30 cellular contexts compared by ENCODE assay signal in genomic region chr1:150069923-150070322, GRCh38. TPM values are rescaled to one million over a fixed set of nuclear protein-coding genes. Genes with fewer than 3 reads are reported as not detected.
DNase-seq lines count a peak whose midpoint lies in the region; ATAC-seq and TF ChIP-seq lines count a peak whose summit lies in the region.
"Had no signal": no experiment of that assay in that cellular context is flagged by ENCODE, and none has a peak within 500 bp of the region (broad histone marks: within the 10 kb centered on the region; RNA-seq: fewer than 3 reads in every experiment).

No MANE protein-coding gene starts in this region.

- no peaks in the 10 kb centered on the region for H3K27me3 Mint-ChIP-seq in T-helper 1 cell treated with Interleukin-12 subunit alpha and Interleukin-12 subunit beta and Interleukin-4 antibody, amounts not matched to agents 30 μg/mL and 1 μg/mL, for 36 hours (ENCODE audit: low read depth)
- no peaks in the 10 kb centered on the region for H3K27me3 Mint-ChIP-seq in activated naive CD8-positive, alpha-beta T cell treated with anti-CD3 and anti-CD28 coated beads for 36 hours
- H3K27me3 Mint-ChIP-seq in nephron (ENCODE audit: low read depth): no peaks in the 10 kb centered on the region
- H3K27me3 Mint-ChIP-seq in CD8-positive, alpha-beta T cell (ENCODE audit: low read depth): no peaks in the 10 kb centered on the region
- H3K27me3 Mint-ChIP-seq: activated CD4-positive, alpha-beta memory T cell treated with anti-CD3 and anti-CD28 coated beads, Interleukin-2, amount 10 ng/mL, durations not matched to agents 7 days and 5 days; effector memory CD8-positive, alpha-beta T cell had no signal

- intact Hi-C loops in CD8-positive, alpha-beta T cell (cut with DNase I, micrococcal nuclease): loop anchor here in 1 of 2 experiments (5.0 to 10.0 kb wide), 4 partner anchors 37 to 265 kb away; partner anchors contain the start of gene OTUD7B

- peaks cover 23% of the 10 kb centered on the region for H3K36me3 Mint-ChIP-seq in T-helper 1 cell treated with Interleukin-12 subunit alpha and Interleukin-12 subunit beta and Interleukin-4 antibody, amounts not matched to agents 30 μg/mL and 1 μg/mL, for 36 hours (ENCODE audit: low read depth)
- peaks cover 29% of the 10 kb centered on the region for H3K36me3 Mint-ChIP-seq in activated naive CD8-positive, alpha-beta T cell treated with anti-CD3 and anti-CD28 coated beads for 36 hours
- peaks cover 34% of the 10 kb centered on the region for H3K36me3 Mint-ChIP-seq in nephron (ENCODE audit: low read depth)
- peaks cover 38% of the 10 kb centered on the region for H3K36me3 Mint-ChIP-seq in CD8-positive, alpha-beta T cell

- H3K4me1 ChIP-seq in HEK293 (ENCODE audit: control insufficient read depth, insufficient read depth, low read length): peaks cover 6% of the 10 kb centered on the region
- H3K4me1 ChIP-seq in CD8-positive, alpha-beta T cell (ENCODE audit: insufficient read depth, low read length): peaks cover 9% of the 10 kb centered on the region

- H3K27ac Mint-ChIP-seq in T-helper 1 cell treated with Interleukin-12 subunit alpha and Interleukin-12 subunit beta and Interleukin-4 antibody, amounts not matched to agents 30 μg/mL and 1 μg/mL, for 36 hours: no peak overlapping the region
- H3K27ac Mint-ChIP-seq in activated naive CD8-positive, alpha-beta T cell treated with anti-CD3 and anti-CD28 coated beads for 36 hours: no peak overlapping the region
- H3K27ac Mint-ChIP-seq in nephron: peak overlapping the region; percentile 4 to 55 (median 54)
- no peak overlapping the region for H3K27ac Mint-ChIP-seq in CD8-positive, alpha-beta T cell
- H3K27ac Mint-ChIP-seq: activated CD4-positive, alpha-beta memory T cell treated with anti-CD3 and anti-CD28 coated beads, Interleukin-2, amount 10 ng/mL, durations not matched to agents 7 days and 5 days had no signal

- no peak overlapping the region for H3K4me3 ChIP-seq in HEK293 (ENCODE audit: low read depth, low read length)
- H3K4me3 ChIP-seq in CD8-positive, alpha-beta T cell (ENCODE audit: low read depth, low read length): no peak overlapping the region
- H3K4me3 ChIP-seq: HAP-1, SJCRH30 had no signal

- no peaks in the 10 kb centered on the region for H3K9me3 Mint-ChIP-seq in T-helper 1 cell treated with Interleukin-12 subunit alpha and Interleukin-12 subunit beta and Interleukin-4 antibody, amounts not matched to agents 30 μg/mL and 1 μg/mL, for 36 hours
- no peaks in the 10 kb centered on the region for H3K9me3 Mint-ChIP-seq in activated naive CD8-positive, alpha-beta T cell treated with anti-CD3 and anti-CD28 coated beads for 36 hours
- no peaks in the 10 kb centered on the region for H3K9me3 Mint-ChIP-seq in nephron
- no peaks in the 10 kb centered on the region for H3K9me3 Mint-ChIP-seq in CD8-positive, alpha-beta T cell
- H3K9me3 Mint-ChIP-seq: activated CD4-positive, alpha-beta memory T cell treated with anti-CD3 and anti-CD28 coated beads, Interleukin-2, amount 10 ng/mL, durations not matched to agents 7 days and 5 days; effector memory CD8-positive, alpha-beta T cell had no signal

- peak overlapping the region; percentile 9 for H3K4me3 Mint-ChIP-seq in T-helper 1 cell treated with Interleukin-12 subunit alpha and Interleukin-12 subunit beta and Interleukin-4 antibody, amounts not matched to agents 30 μg/mL and 1 μg/mL, for 36 hours
- H3K4me3 Mint-ChIP-seq in activated naive CD8-positive, alpha-beta T cell treated with anti-CD3 and anti-CD28 coated beads for 36 hours: peak overlapping the region; percentile 2
- peak overlapping the region; percentile 79 to 96 (median 79) for H3K4me3 Mint-ChIP-seq in nephron
- no peak overlapping the region for H3K4me3 Mint-ChIP-seq in CD8-positive, alpha-beta T cell

- POLR2A ChIA-PET in HEK293 (lab: Yijun Ruan, JAX): interaction anchor here (0.6 kb wide), 2 partner anchors 13 to 164 kb away, joined by 3 to 4 read pairs; no protein-coding TSS in a partner anchor
- POLR2A ChIA-PET in CD8-positive, alpha-beta T cell (lab: Charles Lee): no interaction called here

- no peak for TF ChIP-seq CTCF in HEK293 (tag by site-specific recombination; IDR thresholded peaks at IDR 0.05)
- no peak for TF ChIP-seq CTCF in nephron (IDR thresholded peaks at IDR 0.05; ENCODE audit: unreplicated experiment in 3 of 3)
- no peak for TF ChIP-seq CTCF in CD8-positive, alpha-beta T cell (IDR thresholded peaks at IDR 0.05)

- ATAC-seq in GM19023 (IDR thresholded peaks at IDR 0.05; ENCODE audit: unreplicated experiment): no peak
- no peak for ATAC-seq in CD8-positive, alpha-beta T cell
- ATAC-seq: activated CD4-positive, CD25-positive, alpha-beta regulatory T cell treated with anti-CD3 and anti-CD28 coated beads, Interleukin-2, amount 50 U/mL, for 24 hours; effector memory CD8-positive, alpha-beta T cell; left colon had no signal

- H3K36me3 ChIP-seq in HEK293 (ENCODE audit: control insufficient read depth in 2 of 2, insufficient read depth in 1 of 2, low read length in 2 of 2): peaks cover 27 to 46% of the 10 kb centered on the region in 2 experiments
- H3K36me3 ChIP-seq in CD8-positive, alpha-beta T cell (ENCODE audit: insufficient read depth, low read length): no peaks in the 10 kb centered on the region
- H3K36me3 ChIP-seq: neutrophil had no signal

- no peaks in the 10 kb centered on the region for H3K9me3 ChIP-seq in HEK293 (ENCODE audit: control insufficient read depth, insufficient read depth, low read depth, low read length)
- no peaks in the 10 kb centered on the region for H3K9me3 ChIP-seq in CD8-positive, alpha-beta T cell (ENCODE audit: low read length)
- H3K9me3 ChIP-seq: HAP-1, neutrophil, SJCRH30 had no signal

- H3K27me3 ChIP-seq in CD8-positive, alpha-beta T cell (ENCODE audit: insufficient read depth, low read length): no peaks in the 10 kb centered on the region
- H3K27me3 ChIP-seq: SJCRH30 had no signal

- H3K4me1 Mint-ChIP-seq in T-helper 1 cell treated with Interleukin-12 subunit alpha and Interleukin-12 subunit beta and Interleukin-4 antibody, amounts not matched to agents 30 μg/mL and 1 μg/mL, for 36 hours (ENCODE audit: low read depth): peaks cover 38% of the 10 kb centered on the region
- peaks cover 29% of the 10 kb centered on the region for H3K4me1 Mint-ChIP-seq in activated naive CD8-positive, alpha-beta T cell treated with anti-CD3 and anti-CD28 coated beads for 36 hours
- H3K4me1 Mint-ChIP-seq in nephron: peaks cover 38% of the 10 kb centered on the region
- peaks cover 36% of the 10 kb centered on the region for H3K4me1 Mint-ChIP-seq in CD8-positive, alpha-beta T cell (ENCODE audit: low read depth)

- DNase-seq in T-helper 1 cell: no peak
- DNase-seq in activated naive CD8-positive, alpha-beta T cell treated with anti-CD3 and anti-CD28 coated beads for 36 hours: no peak
- DNase-seq in CD8-positive, alpha-beta T cell: no peak
- DNase-seq in SK-N-DZ (ENCODE audit: low spot score): no peak
- DNase-seq: activated CD4-positive, alpha-beta memory T cell treated with anti-CD3 and anti-CD28 coated beads, Interleukin-2, amount 10 ng/mL, durations not matched to agents 7 days and 5 days; activated gamma-delta T cell treated with Interleukin-2 at 50 U/mL for 16 hours; activated T-cell treated with anti-CD3 and anti-CD28 coated beads for 4 hours; Calu3; central memory CD4-positive, alpha-beta T cell; DMS79; effector memory CD8-positive, alpha-beta T cell; erythroblast; GDM1; left colon; NCI-H1092 treated with DMSO at 0.1 percent for 48 hours; NCI-H1694 treated with DMSO at 0.1 percent for 48 hours; NCI-H2171; SJCRH30; stimulated activated CD4-positive, alpha-beta T cell treated with anti-CD3 and anti-CD28 coated beads, Interleukin-4, amount 100 ng/mL, for 24 hours; substantia nigra; trophoblast cell had no signal

- CTCF ChIA-PET in HEK293 (lab: Yijun Ruan, JAX): interaction anchor here (0.6 kb wide), 2 partner anchors 87 to 103 kb away, joined by 3 to 4 read pairs; no protein-coding TSS in a partner anchor
- CTCF ChIA-PET in CD8-positive, alpha-beta T cell (lab: Charles Lee): interaction anchor here (0.9 to 1.3 kb wide), 6 partner anchors 40 to 118 kb away, joined by 3 to 4 read pairs (median 4); no protein-coding TSS in a partner anchor

- no peak overlapping the region for H3K27ac ChIP-seq in HEK293 (ENCODE audit: extremely low read depth, low read depth, low read length)
- H3K27ac ChIP-seq in CD8-positive, alpha-beta T cell (ENCODE audit: low read depth, low read length): no peak overlapping the region
- H3K27ac ChIP-seq: 22Rv1, C4-2B, neutrophil, SJCRH30 had no signal

TF ChIP-seq in HEK293, 187 proteins besides CTCF, POLR2A, EP300 and RAD21:
- TF ChIP-seq ZNF623 (tag by site-specific recombination; IDR thresholded peaks at IDR 0.05) (peak; percentile 39), ZNF660 (tag by site-specific recombination; IDR thresholded peaks at IDR 0.05) (no peak)
TF ChIP-seq in HEK293: peak in this region for 1.

RNA-seq across cellular contexts. Expression of gene VPS45, which starts 2.3 kb away (rescaled TPM):
- 10 to 100 TPM; 22.9 to 23.0 TPM for total RNA-seq in activated naive CD8-positive, alpha-beta T cell treated with anti-CD3 and anti-CD28 coated beads for 36 hours
- 1 to 10 TPM; 5.9 to 6.9 TPM for total RNA-seq in CD8-positive, alpha-beta T cell
- polyA plus RNA-seq in SK-N-DZ (2014; cell fraction: cytosol; rRNA removed): 62.6 and 68.1 TPM in 2 replicates
- polyA plus RNA-seq in SK-N-DZ (2014; cell fraction: nucleus; rRNA removed): 150 and 153 TPM in 2 replicates

RNA-seq across cellular contexts. Expression of gene OTUD7B, which starts 59.4 kb away (rescaled TPM):
- total RNA-seq in activated naive CD8-positive, alpha-beta T cell treated with anti-CD3 and anti-CD28 coated beads for 36 hours: 10 to 100 TPM; 21.9 to 23.2 TPM
- 1 to 10 TPM; 2.1 to 2.2 TPM for total RNA-seq in CD8-positive, alpha-beta T cell
- polyA plus RNA-seq in SK-N-DZ (2014; cell fraction: cytosol; rRNA removed): 3.8 and 4.3 TPM in 2 replicates
- 2.4 and 3.9 TPM in 2 replicates for polyA plus RNA-seq in SK-N-DZ (2014; cell fraction: nucleus; rRNA removed)

Comparison
In these comparisons a context has a peak if more than half of its experiments do, and no peak if none do; other contexts are left out.
1. H3K27ac Mint-ChIP-seq: peak in nephron (3 of 3); none in T-helper 1 cell treated with Interleukin-12 subunit alpha and Interleukin-12 subunit beta and Interleukin-4 antibody, amounts not matched to agents 30 μg/mL and 1 μg/mL, for 36 hours (single experiment), activated naive CD8-positive, alpha-beta T cell treated with anti-CD3 and anti-CD28 coated beads for 36 hours (single experiment) and CD8-positive, alpha-beta T cell (single experiment).
2. RNA of gene OTUD7B, which starts 59.4 kb away (total RNA-seq): 21.9 to 23.2 TPM in activated naive CD8-positive, alpha-beta T cell treated with anti-CD3 and anti-CD28 coated beads for 36 hours; 2.1 to 2.2 TPM in CD8-positive, alpha-beta T cell; every median in the first group is over 4 times any median in the second.